Comparison of ENCODE assay signal across 34 cellular contexts in the genomic region with DNA sequence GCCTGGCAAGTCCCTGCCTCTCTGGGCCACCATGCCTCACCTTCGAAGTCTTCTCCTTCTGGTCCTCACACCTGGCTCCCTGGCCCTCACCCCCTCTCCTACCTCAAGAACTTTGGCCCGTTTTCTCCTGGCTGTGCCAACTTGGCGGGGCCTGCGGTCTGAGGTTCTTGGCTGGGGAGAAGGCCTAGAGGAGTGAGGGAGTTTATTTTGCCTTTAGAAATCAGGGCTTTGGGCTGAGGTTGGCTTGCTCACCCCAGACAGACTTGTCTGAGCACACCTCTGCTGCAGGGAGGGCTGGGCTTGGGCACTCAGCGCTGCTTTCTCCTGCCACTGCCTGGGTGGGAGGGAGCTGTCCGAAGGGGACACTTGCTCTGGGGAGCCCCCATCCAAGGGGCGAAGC. TPM values are rescaled to one million over a fixed set of nuclear protein-coding genes. Genes with fewer than 3 reads are reported as not detected.
"Had no signal": no experiment of that assay in that cellular context is flagged by ENCODE, and none has a peak within 500 bp of the region (broad histone marks: within the 10 kb centered on the region; RNA-seq: fewer than 3 reads in every experiment).

No MANE protein-coding gene starts in this region.

- H3K4me3 ChIP-seq: dorsolateral prefrontal cortex, esophagus squamous epithelium, heart right ventricle, lung, mucosa of descending colon, psoas muscle, sigmoid colon, thoracic aorta, transverse colon, vagina had no signal

- FAIRE-seq: islet of Langerhans had no signal

- ATAC-seq: heart right ventricle; left colon; mucosa of descending colon; psoas muscle; right cardiac atrium; stimulated activated memory B cell treated with anti-CD40 and anti-IgM and Interleukin-4, amounts not matched to agents 10 μg/mL and 1 μg/mL and 100 μg/mL, for 72 hours; stimulated activated naive CD8-positive, alpha-beta T cell treated with anti-CD3 and anti-CD28 coated beads, Interleukin-15, Interleukin-2, amounts not matched to agents 100 U/mL and 50 U/mL, for 24 hours had no signal

- DNase-seq: cortex of kidney; dorsolateral prefrontal cortex; effector CD8-positive, alpha-beta T cell; endodermal cell; esophagus squamous epithelium; foreskin melanocyte; glutamatergic neuron; heart right ventricle; hippocampal formation; kidney glomerular epithelial cell; left colon; mesenchymal stem cell; mucosa of descending colon; naive B cell; psoas muscle; sigmoid colon; stimulated activated CD4-positive, alpha-beta T cell treated with anti-CD3 and anti-CD28 coated beads, Interleukin-2, amount 100 ng/mL, for 24 hours; stimulated activated CD4-positive, alpha-beta T cell treated with anti-CD3 and anti-CD28 coated beads, Interleukin-4, amount 100 ng/mL, for 24 hours; stimulated activated naive CD8-positive, alpha-beta T cell treated with anti-CD3 and anti-CD28 coated beads, Interleukin-15, Interleukin-2, amounts not matched to agents 100 U/mL and 50 U/mL, for 24 hours; transverse colon had no signal

- H3K36me3 ChIP-seq: esophagus squamous epithelium, heart right ventricle, sigmoid colon, thoracic aorta, transverse colon, vagina had no signal

- H3K27ac ChIP-seq: dorsolateral prefrontal cortex, esophagus squamous epithelium, heart right ventricle, psoas muscle, sigmoid colon, thoracic aorta, transverse colon, vagina had no signal

- H3K27me3 ChIP-seq: vagina had no signal

- H3K9me3 ChIP-seq: esophagus squamous epithelium, heart right ventricle, mucosa of descending colon, psoas muscle, sigmoid colon, thoracic aorta, transverse colon, vagina had no signal

- H3K4me1 ChIP-seq: heart right ventricle, psoas muscle, sigmoid colon, transverse colon, vagina had no signal

RNA-seq across cellular contexts. Expression of a gene that starts 23.3 kb away (rescaled TPM):
- total RNA-seq: epithelial cell of proximal tubule; esophagus squamous epithelium; left colon; liver; lung; mesothelial cell of epicardium; mucosa of descending colon; natural killer cell treated with Interleukin-12 subunit alpha and Interleukin-12 subunit beta and Interleukin-15 and Interleukin-18, amount 100 ng/mL, for 72 hours; neural crest cell; osteocyte; psoas muscle; renal cortical epithelial cell; sigmoid colon; thoracic aorta; transverse colon; ureter; vagina had no signal
- polyA plus RNA-seq: heart right ventricle, liver, lung, psoas muscle had no signal
